ENCODE assay signal across 1 cellular context in genomic region chr1:36349839-36350238, GRCh38.
TF ChIP-seq lines count a peak whose summit lies in the region.

No MANE protein-coding gene starts in this region.

TF ChIP-seq in A549, 52 proteins besides CTCF, POLR2A, EP300 and RAD21 (continued from another document):
- no peak for TF ChIP-seq ELK1 (IDR thresholded peaks at IDR 0.05; ENCODE audit: low read depth, low read length)
- TF ChIP-seq HEYL (CRISPR knock-in tag; IDR thresholded peaks at IDR 0.05) = no peak
- TF ChIP-seq CHD2 (IDR thresholded peaks at IDR 0.05; ENCODE audit: low read length, partially characterized antibody) = no peak
- no peak for TF ChIP-seq ESRRA (IDR thresholded peaks at IDR 0.05; ENCODE audit: borderline replicate concordance, low read length)
- TF ChIP-seq FOSL2 (IDR thresholded peaks at IDR 0.05) = no peak
- no peak for TF ChIP-seq FOSL2 (CRISPR knock-in tag; IDR thresholded peaks at IDR 0.05)
- no peak for TF ChIP-seq HOXB5 (CRISPR knock-in tag; IDR thresholded peaks at IDR 0.05)
- no peak for TF ChIP-seq HOXB13 (CRISPR knock-in tag; IDR thresholded peaks at IDR 0.05; ENCODE audit: low read depth)
- TF ChIP-seq HDAC2 (IDR thresholded peaks at IDR 0.05) = no peak
- TF ChIP-seq KDM5A (IDR thresholded peaks at IDR 0.05) = no peak
- TF ChIP-seq SMC3 (IDR thresholded peaks at IDR 0.05) = no peak
- TF ChIP-seq BCL3 (IDR thresholded peaks at IDR 0.05) = no peak
- TF ChIP-seq CBX8 (IDR thresholded peaks at IDR 0.05) = no peak
- TF ChIP-seq NFE2L2 (conservative IDR thresholded peaks at IDR 0.05; ENCODE audit: low read length) = no peak
- no peak for TF ChIP-seq POLR2AphosphoS2 (conservative IDR thresholded peaks at IDR 0.05; ENCODE audit: low read length)
- TF ChIP-seq FOXS1 (CRISPR knock-in tag; IDR thresholded peaks at IDR 0.05) = no peak
- no peak for TF ChIP-seq ZFP36 (IDR thresholded peaks at IDR 0.05; ENCODE audit: borderline replicate concordance, partially characterized antibody)
- no peak for TF ChIP-seq ZC3H11A (IDR thresholded peaks at IDR 0.05)
